In the genomic region with DNA sequence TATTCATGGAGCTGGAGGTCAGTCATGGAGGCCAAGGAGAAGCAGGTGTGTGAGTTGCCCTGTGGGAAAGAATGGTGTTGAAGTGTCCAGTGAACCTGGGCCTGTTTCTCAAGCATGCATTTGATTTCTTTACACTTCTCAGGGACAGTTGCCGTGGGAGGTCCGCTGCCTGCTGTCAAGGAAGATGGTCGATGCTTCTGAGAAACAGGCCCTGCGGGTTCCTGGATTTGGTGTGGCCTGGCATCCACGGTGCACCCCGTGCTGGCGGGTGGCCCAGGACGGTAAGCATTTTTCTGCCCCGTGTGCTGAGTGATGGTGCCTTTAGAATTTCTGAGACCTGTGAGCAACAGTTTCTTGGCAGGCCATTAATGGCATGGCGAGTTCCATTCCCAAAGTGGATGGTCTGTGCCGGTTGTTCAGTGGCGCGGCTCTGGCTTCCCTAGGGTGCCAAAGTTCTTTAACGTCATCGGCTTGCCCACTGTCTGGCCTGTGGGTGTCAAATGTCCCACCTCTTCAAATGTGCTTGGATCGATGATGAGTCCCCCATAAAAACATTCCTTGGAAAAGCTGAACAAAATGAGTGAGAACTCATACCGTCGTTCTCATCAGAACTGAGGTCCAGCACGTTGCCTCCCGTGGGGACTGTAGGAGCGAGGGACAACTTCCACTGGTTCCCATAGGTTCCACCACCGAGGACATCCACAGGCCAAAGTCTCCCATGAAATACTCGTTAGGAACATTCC, we compare ENCODE assay signal across 25 cellular contexts.
A peak's percentile ranks its signal among the peaks of the same experiment; 100 is the strongest.
DNase-seq lines count a peak whose midpoint lies in the region; ATAC-seq, FAIRE-seq and TF ChIP-seq lines count a peak whose summit lies in the region.
"Had no signal": no experiment of that assay in that cellular context is flagged by ENCODE, and none has a peak within 500 bp of the region (broad histone marks: within the 10 kb centered on the region; RNA-seq: fewer than 3 reads in every experiment).

No MANE protein-coding gene starts in this region.

- H3K4me3 ChIP-seq in kidney (ENCODE audit: low read length in 2 of 2) (peak overlapping the region in 1 of 2 donors; percentile 6), rectal smooth muscle tissue (ENCODE audit: low read length) (peak overlapping the region; percentile 21), uterus (no peak overlapping the region), psoas muscle (no peak overlapping the region)
- H3K4me3 ChIP-seq: ascending aorta, dorsolateral prefrontal cortex, vagina had no signal

- H3K36me3 ChIP-seq in kidney (ENCODE audit: control insufficient read depth in 1 of 2, insufficient read depth in 2 of 2, low read length in 2 of 2) = peaks cover 87 to 100% of the 10 kb centered on the region in 2 donors
- H3K36me3 ChIP-seq in rectal smooth muscle tissue (ENCODE audit: control insufficient read depth, insufficient read depth, low read length) = peaks cover 90% of the 10 kb centered on the region
- no peaks in the 10 kb centered on the region for H3K36me3 ChIP-seq in uterus
- peaks cover 2 to 59% of the 10 kb centered on the region in 2 donors for H3K36me3 ChIP-seq in psoas muscle (ENCODE audit: insufficient read depth in 1 of 2, low read depth in 1 of 2)

- H3K4me1 ChIP-seq in kidney (ENCODE audit: control insufficient read depth in 1 of 2, insufficient read depth in 1 of 2, low read depth in 1 of 2, low read length in 2 of 2) = no peaks in the 10 kb centered on the region
- H3K4me1 ChIP-seq in rectal smooth muscle tissue (ENCODE audit: control insufficient read depth, insufficient read depth, low read length) = no peaks in the 10 kb centered on the region
- no peaks in the 10 kb centered on the region for H3K4me1 ChIP-seq in uterus
- no peaks in the 10 kb centered on the region for H3K4me1 ChIP-seq in psoas muscle
- H3K4me1 ChIP-seq: ascending aorta, vagina had no signal

- FAIRE-seq in kidney (lab: Jason Lieb, UNC) = no peak
- FAIRE-seq: GM19239 had no signal

- H3K27me3 ChIP-seq in rectal smooth muscle tissue (ENCODE audit: control insufficient read depth, insufficient read depth, low read length) (no peaks in the 10 kb centered on the region), uterus (no peaks in the 10 kb centered on the region), psoas muscle (ENCODE audit: insufficient read depth in 3 of 3, low read length in 2 of 3) (no peaks in the 10 kb centered on the region)
- H3K27me3 ChIP-seq: ascending aorta, dorsolateral prefrontal cortex, vagina had no signal

- H3K9ac ChIP-seq in kidney (ENCODE audit: low read length in 2 of 2) = no peak overlapping the region
- no peak overlapping the region for H3K9ac ChIP-seq in rectal smooth muscle tissue (ENCODE audit: low read length)

- ATAC-seq in left cardiac atrium = no peak
- ATAC-seq in GM19328 (IDR thresholded peaks at IDR 0.05; ENCODE audit: unreplicated experiment) = no peak
- no peak for ATAC-seq in psoas muscle
- ATAC-seq: activated CD8-positive, alpha-beta memory T cell treated with anti-CD3 and anti-CD28 coated beads, Interleukin-2, amount 10 ng/mL, durations not matched to agents 7 days and 5 days; activated naive CD4-positive, alpha-beta T cell treated with anti-CD3 and anti-CD28 coated beads, Interleukin-2, amount 50 U/mL, for 72 hours; natural killer cell; SK-N-SH treated with all-trans-retinoic acid at 6 μM for 48 hours had no signal

- intact Hi-C loops in cardiac septum (cut with DNase I) (no loop called here), left cardiac atrium (cut with DNase I) (no loop called here), kidney (cut with DNase I) (no loop called here), uterus (cut with DNase I; ENCODE audit: low total_unique reads) (no loop called here), psoas muscle (cut with DNase I) (no loop called here)

- TF ChIP-seq POLR2A in uterus (IDR thresholded peaks at IDR 0.05) = no peak

- TF ChIP-seq CTCF in kidney (IDR thresholded peaks at IDR 0.05; ENCODE audit: borderline replicate concordance, extremely low read depth, insufficient read depth) (no peak), uterus (IDR thresholded peaks at IDR 0.05) (no peak), psoas muscle (IDR thresholded peaks at IDR 0.05) (no peak)

- H3K27ac ChIP-seq in kidney (ENCODE audit: low read depth in 2 of 2, low read length in 2 of 2) = no peak overlapping the region
- H3K27ac ChIP-seq in rectal smooth muscle tissue (ENCODE audit: low read depth, low read length) = no peak overlapping the region
- H3K27ac ChIP-seq in uterus = no peak overlapping the region
- H3K27ac ChIP-seq in psoas muscle = no peak overlapping the region
- H3K27ac ChIP-seq: ascending aorta, dorsolateral prefrontal cortex, vagina, VCaP had no signal

- DNase-seq in cardiac septum (ENCODE audit: low spot score) (peak; percentile 50), left cardiac atrium (no peak), kidney (peak; percentile 29), uterus (peak; percentile 2), cerebellar nuclear complex (lab: John Stamatoyannopoulos, UW) (no peak), psoas muscle (no peak)
- DNase-seq: activated CD4-positive, alpha-beta T cell treated with anti-CD3 and anti-CD28 coated beads, Interleukin-2, amount 10 ng/mL, durations not matched to agents 7 days and 5 days; activated CD8-positive, alpha-beta memory T cell treated with anti-CD3 and anti-CD28 coated beads, Interleukin-2, amount 10 ng/mL, durations not matched to agents 7 days and 5 days; caudate nucleus; EL; midbrain; natural killer cell; NCI-H1105 treated with DMSO at 0.1 percent for 48 hours; NCI-H2081; NCI-H774; T-helper 2 cell had no signal

- peaks cover 89 to 100% of the 10 kb centered on the region in 2 donors for H3K9me3 ChIP-seq in kidney (ENCODE audit: control insufficient read depth in 1 of 2, low read length in 2 of 2)
- H3K9me3 ChIP-seq in uterus = peaks cover 0 to 98% of the 10 kb centered on the region in 2 donors
- peaks cover 98% of the 10 kb centered on the region for H3K9me3 ChIP-seq in psoas muscle

- 90 to 92% (median 92%) methylated on average over 23 of the region's 23 CpGs for WGBS in psoas muscle, 3 donors

Comparison
In these comparisons a context has a peak if more than half of its experiments do, and no peak if none do; other contexts are left out.
1. DNase-seq: peak in cardiac septum (single experiment), kidney (single experiment) and uterus (2 of 2); none in left cardiac atrium (single experiment), cerebellar nuclear complex (0 of 2) and psoas muscle (0 of 2).